ENCODE assay signal across 36 cellular contexts in genomic region chr11:110675548-110675947, GRCh38. TPM values are rescaled to one million over a fixed set of nuclear protein-coding genes. Genes with fewer than 3 reads are reported as not detected.
"Had no signal": no experiment of that assay in that cellular context is flagged by ENCODE, and none has a peak within 500 bp of the region (broad histone marks: within the 10 kb centered on the region; RNA-seq: fewer than 3 reads in every experiment).

No MANE protein-coding gene starts in this region.

- DNase-seq: activated B cell treated with CpG ODN at 0.5 μM for 24 hours; activated CD4-positive, alpha-beta memory T cell treated with anti-CD3 and anti-CD28 coated beads for 36 hours; activated CD4-positive, alpha-beta T cell treated with anti-CD3 and anti-CD28 coated beads for 4 hours; activated CD4-positive, alpha-beta T cell treated with anti-CD3 and anti-CD28 coated beads, Interleukin-2, amount 10 ng/mL, durations not matched to agents 24 days and 14 days; activated CD4-positive, alpha-beta T cell treated with anti-CD3 and anti-CD28 coated beads, Interleukin-2, amount 50 U/mL, for 1 hour; activated CD4-positive, alpha-beta T cell treated with anti-CD3 and anti-CD28 coated beads, Interleukin-2, amount 50 U/mL, for 4 hours; activated CD4-positive, CD25-positive, alpha-beta regulatory T cell treated with anti-CD3 and anti-CD28 coated beads, Interleukin-2, amount 50 U/mL, for 72 hours; activated CD8-positive, alpha-beta memory T cell treated with anti-CD3 and anti-CD28 coated beads, Interleukin-2, amount 50 U/mL, for 4 hours; activated CD8-positive, alpha-beta T cell treated with anti-CD3 and anti-CD28 coated beads for 36 hours; activated effector memory CD4-positive, alpha-beta T cell treated with Interleukin-2 at 50 U/mL for 16 hours; activated gamma-delta T cell; activated naive CD4-positive, alpha-beta T cell treated with anti-CD3 and anti-CD28 coated beads, Interleukin-2, amount 10 ng/mL, durations not matched to agents 7 days and 5 days; activated naive CD4-positive, alpha-beta T cell treated with Interleukin-2 at 50 U/mL for 16 hours; activated naive CD8-positive, alpha-beta T cell treated with anti-CD3 and anti-CD28 coated beads, Interleukin-2, amount 10 ng/mL, durations not matched to agents 7 days and 5 days; activated naive CD8-positive, alpha-beta T cell treated with anti-CD3 and anti-CD28 coated beads, Interleukin-2, amount 50 U/mL, for 24 hours; activated T-cell treated with anti-CD3 and anti-CD28 coated beads for 4 hours; activated T-cell treated with anti-CD3 and anti-CD28 coated beads, Interleukin-2, amount 50 U/mL, for 1 hour; activated T-cell treated with anti-CD3 and anti-CD28 coated beads, Interleukin-2, amount 50 U/mL, for 4 hours; amygdala; anterior cingulate cortex; caudate nucleus; cerebellar nuclear complex; T-helper 1 cell; T-helper 2 cell; T-helper 9 cell had no signal

- H3K27ac ChIP-seq: ascending aorta, cardiac muscle cell, VCaP had no signal

- H3K27me3 Mint-ChIP-seq: activated CD4-positive, alpha-beta memory T cell treated with anti-CD3 and anti-CD28 coated beads for 36 hours; activated naive CD4-positive, alpha-beta T cell treated with anti-CD3 and anti-CD28 coated beads, Interleukin-2, amount 10 ng/mL, durations not matched to agents 7 days and 5 days; activated naive CD8-positive, alpha-beta T cell treated with anti-CD3 and anti-CD28 coated beads, Interleukin-2, amount 10 ng/mL, durations not matched to agents 7 days and 5 days had no signal

- H3K4me1 ChIP-seq: ascending aorta had no signal

- H3K36me3 ChIP-seq: ascending aorta, cardiac muscle cell had no signal

- H3K4me1 Mint-ChIP-seq: activated B cell treated with CpG ODN at 0.5 μM for 24 hours; activated CD4-positive, alpha-beta T cell treated with anti-CD3 and anti-CD28 coated beads, Interleukin-2, amount 10 ng/mL, durations not matched to agents 24 days and 14 days; activated naive CD4-positive, alpha-beta T cell treated with anti-CD3 and anti-CD28 coated beads, Interleukin-2, amount 10 ng/mL, durations not matched to agents 7 days and 5 days; activated naive CD4-positive, alpha-beta T cell treated with anti-CD3 and anti-CD28 coated beads, Interleukin-2, amount 50 U/mL, for 24 hours; activated naive CD8-positive, alpha-beta T cell treated with anti-CD3 and anti-CD28 coated beads, Interleukin-2, amount 10 ng/mL, durations not matched to agents 7 days and 5 days; activated naive CD8-positive, alpha-beta T cell treated with anti-CD3 and anti-CD28 coated beads, Interleukin-2, amount 50 U/mL, for 24 hours; brain; central memory CD8-positive, alpha-beta T cell had no signal

- H3K9me3 Mint-ChIP-seq: activated CD4-positive, alpha-beta memory T cell treated with anti-CD3 and anti-CD28 coated beads for 36 hours; activated CD4-positive, alpha-beta T cell treated with anti-CD3 and anti-CD28 coated beads, Interleukin-2, amount 10 ng/mL, durations not matched to agents 24 days and 14 days; activated CD8-positive, alpha-beta T cell treated with anti-CD3 and anti-CD28 coated beads for 36 hours; activated naive CD4-positive, alpha-beta T cell treated with anti-CD3 and anti-CD28 coated beads, Interleukin-2, amount 10 ng/mL, durations not matched to agents 7 days and 5 days; activated naive CD4-positive, alpha-beta T cell treated with anti-CD3 and anti-CD28 coated beads, Interleukin-2, amount 50 U/mL, for 24 hours; activated naive CD8-positive, alpha-beta T cell treated with anti-CD3 and anti-CD28 coated beads, Interleukin-2, amount 10 ng/mL, durations not matched to agents 7 days and 5 days; activated T-cell treated with anti-CD3 and anti-CD28 coated beads, Interleukin-2, amount 50 U/mL, for 4 hours; activated T-helper 2 cell treated with anti-CD3 and anti-CD28 coated beads, Interferon-gamma antibody, Interleukin-2, Interleukin-4, amounts not matched to agents 10 μg/mL and 5 μg/mL and 100 μg/mL, durations not matched to agents 14 hours and 24 hours and 36 hours; central memory CD8-positive, alpha-beta T cell; T-helper 1 cell treated with Interleukin-12 subunit alpha and Interleukin-12 subunit beta and Interleukin-4 antibody, amounts not matched to agents 30 μg/mL and 1 μg/mL, for 36 hours; T-helper 2 cell treated with Interferon-gamma antibody and Interleukin-4, amounts not matched to agents 5 μg/mL and 100 μg/mL, for 36 hours had no signal

- H3K4me3 ChIP-seq: ascending aorta, cardiac muscle cell had no signal

- H3K4me3 Mint-ChIP-seq: activated B cell treated with CpG ODN at 0.5 μM for 24 hours; activated CD4-positive, alpha-beta memory T cell treated with anti-CD3 and anti-CD28 coated beads for 36 hours; activated CD4-positive, alpha-beta T cell treated with anti-CD3 and anti-CD28 coated beads, Interleukin-2, amount 10 ng/mL, durations not matched to agents 24 days and 14 days; activated CD8-positive, alpha-beta T cell treated with anti-CD3 and anti-CD28 coated beads for 36 hours; activated naive CD4-positive, alpha-beta T cell treated with anti-CD3 and anti-CD28 coated beads, Interleukin-2, amount 10 ng/mL, durations not matched to agents 7 days and 5 days; activated naive CD4-positive, alpha-beta T cell treated with anti-CD3 and anti-CD28 coated beads, Interleukin-2, amount 50 U/mL, for 24 hours; activated naive CD8-positive, alpha-beta T cell; activated naive CD8-positive, alpha-beta T cell treated with anti-CD3 and anti-CD28 coated beads, Interleukin-2, amount 10 ng/mL, durations not matched to agents 7 days and 5 days; activated naive CD8-positive, alpha-beta T cell treated with anti-CD3 and anti-CD28 coated beads, Interleukin-2, amount 50 U/mL, for 24 hours; activated T-cell treated with anti-CD3 and anti-CD28 coated beads, Interleukin-2, amount 50 U/mL, for 4 hours; brain; central memory CD8-positive, alpha-beta T cell; T-helper 1 cell treated with Interleukin-12 subunit alpha and Interleukin-12 subunit beta and Interleukin-4 antibody, amounts not matched to agents 30 μg/mL and 1 μg/mL, for 36 hours; T-helper 2 cell treated with Interferon-gamma antibody and Interleukin-4, amounts not matched to agents 5 μg/mL and 100 μg/mL, for 36 hours had no signal

- H3K27ac Mint-ChIP-seq: activated B cell treated with CpG ODN at 0.5 μM for 24 hours; activated CD4-positive, alpha-beta memory T cell treated with anti-CD3 and anti-CD28 coated beads for 36 hours; activated CD4-positive, alpha-beta T cell treated with anti-CD3 and anti-CD28 coated beads, Interleukin-2, amount 10 ng/mL, durations not matched to agents 24 days and 14 days; activated CD8-positive, alpha-beta T cell treated with anti-CD3 and anti-CD28 coated beads for 36 hours; activated naive CD4-positive, alpha-beta T cell treated with anti-CD3 and anti-CD28 coated beads, Interleukin-2, amount 10 ng/mL, durations not matched to agents 7 days and 5 days; activated naive CD4-positive, alpha-beta T cell treated with anti-CD3 and anti-CD28 coated beads, Interleukin-2, amount 50 U/mL, for 24 hours; activated naive CD8-positive, alpha-beta T cell; activated naive CD8-positive, alpha-beta T cell treated with anti-CD3 and anti-CD28 coated beads, Interleukin-2, amount 10 ng/mL, durations not matched to agents 7 days and 5 days; activated naive CD8-positive, alpha-beta T cell treated with anti-CD3 and anti-CD28 coated beads, Interleukin-2, amount 50 U/mL, for 24 hours; activated T-helper 2 cell treated with anti-CD3 and anti-CD28 coated beads, Interferon-gamma antibody, Interleukin-2, Interleukin-4, amounts not matched to agents 10 μg/mL and 5 μg/mL and 100 μg/mL, durations not matched to agents 14 hours and 24 hours and 36 hours; brain; T-helper 1 cell treated with Interleukin-12 subunit alpha and Interleukin-12 subunit beta and Interleukin-4 antibody, amounts not matched to agents 30 μg/mL and 1 μg/mL, for 36 hours; T-helper 2 cell treated with Interferon-gamma antibody and Interleukin-4, amounts not matched to agents 5 μg/mL and 100 μg/mL, for 36 hours had no signal

- H3K27me3 ChIP-seq: ascending aorta, cardiac muscle cell had no signal

- ATAC-seq: activated CD8-positive, alpha-beta T cell treated with anti-CD3 and anti-CD28 coated beads for 36 hours; activated naive CD8-positive, alpha-beta T cell treated with anti-CD3 and anti-CD28 coated beads, Interleukin-2, amount 50 U/mL, for 24 hours; activated T-cell treated with anti-CD3 and anti-CD28 coated beads, Interleukin-2, amount 50 U/mL, for 4 hours had no signal

- H3K36me3 Mint-ChIP-seq: activated CD4-positive, alpha-beta memory T cell treated with anti-CD3 and anti-CD28 coated beads for 36 hours; activated naive CD4-positive, alpha-beta T cell treated with anti-CD3 and anti-CD28 coated beads, Interleukin-2, amount 10 ng/mL, durations not matched to agents 7 days and 5 days; activated naive CD4-positive, alpha-beta T cell treated with anti-CD3 and anti-CD28 coated beads, Interleukin-2, amount 50 U/mL, for 24 hours; activated naive CD8-positive, alpha-beta T cell; activated naive CD8-positive, alpha-beta T cell treated with anti-CD3 and anti-CD28 coated beads, Interleukin-2, amount 10 ng/mL, durations not matched to agents 7 days and 5 days had no signal

RNA-seq across cellular contexts. Expression of gene ARHGAP20, which starts 36.7 kb away (rescaled TPM):
- total RNA-seq: activated CD4-positive, alpha-beta T cell treated with anti-CD3 and anti-CD28 coated beads, Interleukin-2, amount 10 ng/mL, durations not matched to agents 24 days and 14 days; activated CD8-positive, alpha-beta memory T cell treated with anti-CD3 and anti-CD28 coated beads for 36 hours; activated T-helper 2 cell treated with anti-CD3 and anti-CD28 coated beads, Interferon-gamma antibody, Interleukin-2, Interleukin-4, amounts not matched to agents 10 μg/mL and 5 μg/mL and 100 μg/mL, durations not matched to agents 14 hours and 24 hours and 36 hours had no signal
